Comparison of ENCODE assay signal across 28 cellular contexts in the genomic region with DNA sequence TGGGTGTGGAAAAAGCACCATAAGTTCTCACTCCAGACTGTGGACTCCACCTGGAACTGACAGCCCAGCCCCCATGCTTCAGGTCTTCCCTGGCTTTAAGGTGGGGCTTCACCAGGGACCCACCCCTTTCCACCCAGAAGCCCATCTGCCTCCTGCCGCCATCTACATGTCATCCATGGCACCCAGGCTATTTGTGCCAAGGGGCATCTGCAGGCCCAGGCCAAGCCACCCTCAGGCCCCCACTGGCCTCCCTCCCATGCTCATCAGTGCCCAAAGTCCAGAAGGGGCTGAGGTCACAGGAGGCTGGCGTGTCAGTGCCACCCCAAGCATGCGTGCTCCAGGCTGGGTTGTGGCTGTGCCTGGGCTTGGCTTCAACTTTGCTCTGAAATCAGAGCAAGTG.
A peak's percentile ranks its signal among the peaks of the same experiment; 100 is the strongest.
DNase-seq lines count a peak whose midpoint lies in the region; ATAC-seq, FAIRE-seq and TF ChIP-seq lines count a peak whose summit lies in the region.
"Had no signal": no experiment of that assay in that cellular context is flagged by ENCODE, and none has a peak within 500 bp of the region (broad histone marks: within the 10 kb centered on the region; RNA-seq: fewer than 3 reads in every experiment).

No MANE protein-coding gene starts in this region.

- no peak overlapping the region for H3K14ac ChIP-seq in trophoblast cell (ENCODE audit: low read length)

- no peak overlapping the region for H3K4me3 ChIP-seq in kidney (ENCODE audit: low read length in 2 of 2)
- peak overlapping the region; percentile 5 for H3K4me3 ChIP-seq in trophoblast cell (ENCODE audit: low read depth, low read length)
- H3K4me3 ChIP-seq in suprapubic skin: no peak overlapping the region
- H3K4me3 ChIP-seq: A549; BLaER1 treated with 17β-estradiol and CSF1 and Interleukin-3, amounts not matched to agents 10 nM and 100 nM; GM23338; HAP-1; SJCRH30 had no signal

- no peak for FAIRE-seq in kidney (lab: Jason Lieb, UNC)
- FAIRE-seq: A549, D721Med, GM18507, HTR-8/SVneo had no signal

- peaks cover 3 to 8% of the 10 kb centered on the region in 2 donors for H3K9me3 ChIP-seq in kidney (ENCODE audit: control insufficient read depth in 1 of 2, low read length in 2 of 2)
- H3K9me3 ChIP-seq in trophoblast cell (ENCODE audit: insufficient read depth, low read depth, low read length): peaks cover 9% of the 10 kb centered on the region
- no peaks in the 10 kb centered on the region for H3K9me3 ChIP-seq in suprapubic skin
- H3K9me3 ChIP-seq: HAP-1, SJCRH30 had no signal

- H3K18ac ChIP-seq in trophoblast cell (ENCODE audit: low read length): no peak overlapping the region

- H3K79me1 ChIP-seq in trophoblast cell (ENCODE audit: low read length): no peaks in the 10 kb centered on the region

- TF ChIP-seq CTCF in kidney (IDR thresholded peaks at IDR 0.05; ENCODE audit: borderline replicate concordance, extremely low read depth, insufficient read depth) (no peak), suprapubic skin (IDR thresholded peaks at IDR 0.05) (no peak)

- H2BK120ac ChIP-seq in trophoblast cell (ENCODE audit: insufficient read depth, low read length, poor library complexity): no peak overlapping the region

- no peak overlapping the region for H3K4ac ChIP-seq in trophoblast cell (ENCODE audit: low read depth, low read length)

- no peak overlapping the region for H2AFZ ChIP-seq in trophoblast cell (ENCODE audit: insufficient read depth, low read length, poor library complexity)
- H2AFZ ChIP-seq: GM23338 had no signal

- no peak overlapping the region for H2BK5ac ChIP-seq in trophoblast cell (ENCODE audit: low read depth, low read length, poor library complexity)

- no peak overlapping the region for H3K4me2 ChIP-seq in trophoblast cell (ENCODE audit: low read length)
- H3K4me2 ChIP-seq: A549; BLaER1 treated with 17β-estradiol and CSF1 and Interleukin-3, amounts not matched to agents 10 nM and 100 nM; GM23338 had no signal

- no peak for TF ChIP-seq POLR2A in suprapubic skin (IDR thresholded peaks at IDR 0.05)

- no peak for TF ChIP-seq EP300 in suprapubic skin (IDR thresholded peaks at IDR 0.05)

- no peak overlapping the region for H4K8ac ChIP-seq in trophoblast cell (ENCODE audit: low read depth, low read length)

- no peak overlapping the region for H3K9ac ChIP-seq in kidney (ENCODE audit: low read length in 2 of 2)
- H3K9ac ChIP-seq in trophoblast cell (ENCODE audit: low read length): no peak overlapping the region
- H3K9ac ChIP-seq: BLaER1 treated with 17β-estradiol and CSF1 and Interleukin-3, amounts not matched to agents 10 nM and 100 nM had no signal

- H3K27ac ChIP-seq in kidney (ENCODE audit: low read depth in 2 of 2, low read length in 2 of 2) (no peak overlapping the region), trophoblast cell (ENCODE audit: low read depth, low read length) (no peak overlapping the region), suprapubic skin (no peak overlapping the region)
- H3K27ac ChIP-seq: A549; BLaER1 treated with 17β-estradiol and CSF1 and Interleukin-3, amounts not matched to agents 10 nM and 100 nM; SJCRH30 had no signal

- no CpG with 5 or more reads among the region's 3 CpGs for WGBS in trophoblast cell (ENCODE audit: extremely low coverage, insufficient coverage, insufficient read length)
- 100% methylated on average over 1 of the region's 3 CpGs for WGBS in suprapubic skin

- H2BK12ac ChIP-seq in trophoblast cell (ENCODE audit: low read length): no peak overlapping the region

- no peaks in the 10 kb centered on the region for H3K4me1 ChIP-seq in kidney (ENCODE audit: control insufficient read depth in 1 of 2, insufficient read depth in 1 of 2, low read depth in 1 of 2, low read length in 2 of 2)
- peaks cover 6 to 8% of the 10 kb centered on the region in 2 experiments for H3K4me1 ChIP-seq in trophoblast cell (ENCODE audit: control insufficient read depth in 1 of 2, insufficient read depth in 2 of 2, low read length in 2 of 2)
- no peaks in the 10 kb centered on the region for H3K4me1 ChIP-seq in suprapubic skin
- H3K4me1 ChIP-seq: A549; BLaER1 treated with 17β-estradiol and CSF1 and Interleukin-3, amounts not matched to agents 10 nM and 100 nM; HAP-1; SJCRH30 had no signal

- no peaks in the 10 kb centered on the region for H3K36me3 ChIP-seq in kidney (ENCODE audit: control insufficient read depth in 1 of 2, insufficient read depth in 2 of 2, low read length in 2 of 2)
- no peaks in the 10 kb centered on the region for H3K36me3 ChIP-seq in trophoblast cell (ENCODE audit: control insufficient read depth in 1 of 2, insufficient read depth in 2 of 2, low read length in 2 of 2)
- no peaks in the 10 kb centered on the region for H3K36me3 ChIP-seq in suprapubic skin
- H3K36me3 ChIP-seq: HAP-1, SJCRH30 had no signal

- ATAC-seq in GM19035 (IDR thresholded peaks at IDR 0.05; ENCODE audit: unreplicated experiment): no peak
- ATAC-seq: A549, GM23338, PC-3, Right ventricle myocardium inferior had no signal

- DNase-seq in ecto neural progenitor cell (ENCODE audit: low spot score) (peak; percentile 28), kidney (peak; percentile 18), trophoblast cell (no peak), suprapubic skin (ENCODE audit: low spot score in 2 of 2) (peak; percentile 26 to 60), NCI-H187 (lab: John Stamatoyannopoulos, UW) (no peak), GM19238 (ENCODE audit: insufficient read length, low spot score) (no peak)
- DNase-seq: AML-193; CD4-positive, alpha-beta T cell; KBM-7; MV-4-11; NCI-H1105; NCI-H1436 treated with DMSO at 0.1 percent for 48 hours; NCI-H2029 treated with DMSO at 0.1 percent for 48 hours; NCI-H446 treated with DMSO at 0.1 percent for 48 hours; NCI-H526; NCI-H82; NK-92 treated with Interleukin-12 subunit alpha and Interleukin-12 subunit beta, amount 100 ng/mL, for 24 hours; PC-3; SJCRH30 had no signal

- no peak overlapping the region for H2AK5ac ChIP-seq in trophoblast cell (ENCODE audit: low read length)

- no peaks in the 10 kb centered on the region for H3K79me2 ChIP-seq in trophoblast cell (ENCODE audit: control insufficient read depth, insufficient read depth, low read length, poor library complexity)

- H3K23ac ChIP-seq in trophoblast cell (ENCODE audit: low read length): no peak overlapping the region

- intact Hi-C loops in kidney (cut with DNase I): no loop called here

- H4K12ac ChIP-seq in trophoblast cell (ENCODE audit: low read depth, low read length): no peak overlapping the region

- no peak overlapping the region for H4K91ac ChIP-seq in trophoblast cell (ENCODE audit: low read depth, low read length)

- H3K27me3 ChIP-seq in trophoblast cell (ENCODE audit: insufficient read depth, low read length) (no peaks in the 10 kb centered on the region), suprapubic skin (no peaks in the 10 kb centered on the region)
- H3K27me3 ChIP-seq: BLaER1 treated with 17β-estradiol and CSF1 and Interleukin-3, amounts not matched to agents 10 nM and 100 nM; SJCRH30 had no signal

Comparison
In these comparisons a context has a peak if more than half of its experiments do, and no peak if none do; other contexts are left out.
1. DNase-seq: peak in ecto neural progenitor cell (single experiment), kidney (single experiment) and suprapubic skin (2 of 2); none in trophoblast cell (0 of 2), NCI-H187 (0 of 2) and GM19238 (single experiment).